1 cellular context compared by ENCODE assay signal in the genomic region with DNA sequence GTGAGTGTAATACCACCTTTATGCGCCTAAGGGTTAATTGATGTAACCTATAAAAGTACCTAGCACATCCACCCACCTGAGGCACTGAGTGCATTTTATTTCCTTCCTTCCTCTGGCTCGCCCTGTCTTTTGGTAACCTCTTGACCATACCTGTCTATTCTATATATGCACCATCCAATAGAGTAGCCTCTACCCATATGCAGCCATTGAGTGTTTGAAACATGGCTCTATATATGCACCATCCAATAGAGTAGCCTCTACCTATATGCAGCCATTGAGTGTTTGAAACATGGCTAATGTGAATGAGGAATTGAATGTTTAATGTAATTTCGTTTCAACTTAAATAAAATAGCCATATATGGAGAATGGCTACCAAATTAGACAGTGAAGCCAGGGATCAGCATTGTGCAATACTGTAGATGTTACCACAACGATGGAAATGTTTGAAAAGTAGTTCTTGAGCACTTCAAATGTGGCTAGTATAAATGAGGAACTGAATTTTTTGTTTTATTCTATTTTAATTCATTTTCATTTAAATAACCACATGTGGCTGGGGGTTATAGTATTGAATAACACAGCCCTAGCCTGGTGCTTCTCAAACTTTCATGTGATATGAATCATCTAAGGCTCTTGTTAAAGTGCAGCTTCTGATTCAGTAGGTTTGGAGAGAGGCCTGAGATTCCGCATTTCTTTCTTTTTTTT.
A peak's percentile ranks its signal among the peaks of the same experiment; 100 is the strongest.
TF ChIP-seq lines count a peak whose summit lies in the region.

No MANE protein-coding gene starts in this region.

TF ChIP-seq in K562, 482 proteins besides CTCF, POLR2A, EP300 and RAD21:
- TF ChIP-seq CEBPB (tag; IDR thresholded peaks at IDR 0.05) (peak; percentile 65), ZNF318 (IDR thresholded peaks at IDR 0.05; ENCODE audit: borderline replicate concordance in 1 of 2, low read depth in 1 of 2) (no peak), CEBPG (CRISPR knock-in tag; IDR thresholded peaks at IDR 0.05) (no peak), CEBPG (tag; conservative IDR thresholded peaks at IDR 0.05 in 1 of 2, IDR thresholded peaks at IDR 0.05 in 1 of 2) (peak in 1 of 2 experiments; percentile 29; a peak in 1 of 4 replicates)
